8 cellular contexts compared by ENCODE assay signal in genomic region chr19:50329146-50329925, GRCh38. TPM values are rescaled to one million over a fixed set of nuclear protein-coding genes. Genes with fewer than 3 reads are reported as not detected.
DNase-seq lines count a peak whose midpoint lies in the region; ATAC-seq lines count a peak whose summit lies in the region.

KCNC3 (minus strand) TSS chr19:50329377; CDS start chr19:50329082, 295 bp downstream.

- H3K36me3 Mint-ChIP-seq in activated naive CD4-positive, alpha-beta T cell treated with anti-CD3 and anti-CD28 coated beads, Interleukin-2, amount 10 ng/mL, durations not matched to agents 7 days and 5 days = peaks cover 20% of the 10 kb centered on the region

- H3K4me2 ChIP-seq in Karpas-422 (ENCODE audit: low read depth, low read length, poor library complexity, severe bottlenecking) = peak within 1 kb of the TSS; percentile 71

- H3K4me1 Mint-ChIP-seq in activated naive CD4-positive, alpha-beta T cell treated with anti-CD3 and anti-CD28 coated beads, Interleukin-2, amount 10 ng/mL, durations not matched to agents 7 days and 5 days = peaks cover 75% of the 10 kb centered on the region

- DNase-seq in DMS 273 (lab: John Stamatoyannopoulos, UW; ENCODE audit: unreplicated experiment) (peak; percentile 95), Karpas-422 (peak; percentile 100), SHP77 (lab: John Stamatoyannopoulos, UW) (peak; percentile 99), germinal center (ENCODE audit: low spot score) (peak; percentile 99), nucleus accumbens (lab: John Stamatoyannopoulos, UW) (peak; percentile 77 to 100 (median 99)), substantia nigra (lab: John Stamatoyannopoulos, UW) (peak; percentile 57 to 100 (median 99))
- peak; percentile 98 for DNase-seq in activated naive CD4-positive, alpha-beta T cell treated with anti-CD3 and anti-CD28 coated beads, Interleukin-2, amount 10 ng/mL, durations not matched to agents 7 days and 5 days

- no peaks in the 10 kb centered on the region; the same call in 1 of the 2 replicates for H3K79me2 ChIP-seq in Karpas-422 (ENCODE audit: low read length)

- ATAC-seq in GM21528 (IDR thresholded peaks at IDR 0.05; ENCODE audit: low FRiP score, unreplicated experiment) = peak; percentile 44

- H3K36me3 ChIP-seq in Karpas-422 (ENCODE audit: insufficient read depth, low read length) = peaks cover 6% of the 10 kb centered on the region; the same call in 1 of the 2 replicates

- H3K27ac ChIP-seq in Karpas-422 (ENCODE audit: low read length) = peak within 1 kb of the TSS; percentile 74
- peak within 1 kb of the TSS; percentile 72 for H3K27ac ChIP-seq in substantia nigra (ENCODE audit: low read depth, low read length, poor library complexity, severe bottlenecking)

- peak within 1 kb of the TSS; percentile 64 for H3K4me3 ChIP-seq in Karpas-422 (ENCODE audit: low read length)

- peak within 1 kb of the TSS; percentile 81 for H3K4me3 Mint-ChIP-seq in activated naive CD4-positive, alpha-beta T cell treated with anti-CD3 and anti-CD28 coated beads, Interleukin-2, amount 10 ng/mL, durations not matched to agents 7 days and 5 days

- H3K27ac Mint-ChIP-seq in activated naive CD4-positive, alpha-beta T cell treated with anti-CD3 and anti-CD28 coated beads, Interleukin-2, amount 10 ng/mL, durations not matched to agents 7 days and 5 days = peak within 1 kb of the TSS; percentile 98

- no peaks in the 10 kb centered on the region for H3K9me2 ChIP-seq in Karpas-422 (replicated peaks; ENCODE audit: insufficient read depth, low read length)

- H4K20me1 ChIP-seq in Karpas-422 (ENCODE audit: insufficient read depth, low read depth, low read length) = peaks cover 40% of the 10 kb centered on the region

- peaks cover 89% of the 10 kb centered on the region for H3K27me3 Mint-ChIP-seq in activated naive CD4-positive, alpha-beta T cell treated with anti-CD3 and anti-CD28 coated beads, Interleukin-2, amount 10 ng/mL, durations not matched to agents 7 days and 5 days

- no peak within 1 kb of the TSS for H2AFZ ChIP-seq in Karpas-422 (ENCODE audit: low read length)

- no peaks in the 10 kb centered on the region for H3K27me3 ChIP-seq in Karpas-422 (ENCODE audit: low read length)

- H3K9me3 Mint-ChIP-seq in activated naive CD4-positive, alpha-beta T cell treated with anti-CD3 and anti-CD28 coated beads, Interleukin-2, amount 10 ng/mL, durations not matched to agents 7 days and 5 days = peaks cover 11% of the 10 kb centered on the region

- no peaks in the 10 kb centered on the region for H3K9me3 ChIP-seq in Karpas-422 (ENCODE audit: low read length)

- H3K9ac ChIP-seq in Karpas-422 (ENCODE audit: low read length) = peak within 1 kb of the TSS; percentile 69

- peaks cover 81% of the 10 kb centered on the region for H3K4me1 ChIP-seq in Karpas-422 (ENCODE audit: low read length)

- CTCF ChIA-PET in activated naive CD4-positive, alpha-beta T cell treated with anti-CD3 and anti-CD28 coated beads, Interleukin-2, amount 10 ng/mL, durations not matched to agents 7 days and 5 days (lab: Charles Lee) = interaction anchor here (0.6 to 1.4 kb wide), 5 partner anchors 8 to 75 kb away, joined by 3 to 5 read pairs (median 3); no protein-coding TSS in a partner anchor

RNA-seq across cellular contexts. Expression of gene KCNC3, which starts in this region (rescaled TPM):
- total RNA-seq in Karpas-422 (2014; rRNA removed; shearing (Covaris generic); ENCODE audit: low replicate concordance) = 10.8 and 18.1 TPM in 2 replicates

Comparison
In these comparisons a context has a peak if more than half of its experiments do, and no peak if none do; other contexts are left out.
1. Peak in every context shown above with its lines: DNase-seq, ATAC-seq, H3K4me3 ChIP-seq and H3K27ac ChIP-seq.